Comparison of ENCODE assay signal across 28 cellular contexts in genomic region chr18:68355637-68356036, GRCh38.
"Had no signal": no experiment of that assay in that cellular context is flagged by ENCODE, and none has a peak within 500 bp of the region (broad histone marks: within the 10 kb centered on the region; RNA-seq: fewer than 3 reads in every experiment).

No MANE protein-coding gene starts in this region.

- H3K36me3 ChIP-seq: brain microvascular endothelial cell, esophagus muscularis mucosa, gastrocnemius medialis, heart right ventricle, WERI-Rb-1 had no signal

- ATAC-seq: activated CD4-positive, CD25-positive, alpha-beta regulatory T cell treated with anti-CD3 and anti-CD28 coated beads, Interleukin-2, amount 50 U/mL, for 24 hours; activated CD8-positive, alpha-beta T cell treated with anti-CD3 and anti-CD28 coated beads for 36 hours; activated T-cell treated with anti-CD3 and anti-CD28 coated beads, Interleukin-2, amount 50 U/mL, for 4 hours; activated T-helper 17 cell treated with anti-CD3 and anti-CD28 coated beads, Interleukin-2, amount 50 U/mL, for 72 hours; effector memory CD8-positive, alpha-beta T cell; foreskin keratinocyte; gastrocnemius medialis; heart right ventricle had no signal

- H3K27ac ChIP-seq: brain microvascular endothelial cell, esophagus muscularis mucosa, foreskin keratinocyte, gastrocnemius medialis, heart right ventricle, WERI-Rb-1 had no signal

- H3K27me3 ChIP-seq: brain microvascular endothelial cell, foreskin keratinocyte, gastrocnemius medialis, heart right ventricle had no signal

- H3K9me3 ChIP-seq: gastrocnemius medialis had no signal

- H3K4me3 ChIP-seq: esophagus muscularis mucosa, gastrocnemius medialis, heart right ventricle had no signal

- H3K4me1 ChIP-seq: esophagus muscularis mucosa, foreskin keratinocyte, gastrocnemius medialis, heart right ventricle had no signal

- DNase-seq: activated B cell treated with CpG ODN at 0.5 μM for 24 hours; activated CD4-positive, alpha-beta T cell treated with anti-CD3 and anti-CD28 coated beads for 48 hours; activated CD4-positive, alpha-beta T cell treated with anti-CD3 and anti-CD28 coated beads, Interleukin-2, amount 50 U/mL, for 1 hour; activated CD4-positive, alpha-beta T cell treated with anti-CD3 and anti-CD28 coated beads, Interleukin-2, amount 50 U/mL, for 48 hours; activated CD8-positive, alpha-beta memory T cell treated with anti-CD3 and anti-CD28 coated beads for 24 hours; activated CD8-positive, alpha-beta T cell treated with anti-CD3 and anti-CD28 coated beads for 36 hours; activated effector memory CD4-positive, alpha-beta T cell treated with Interleukin-2 at 50 U/mL for 16 hours; activated gamma-delta T cell treated with Interleukin-2 at 50 U/mL for 16 hours; activated naive CD4-positive, alpha-beta T cell treated with anti-CD3 and anti-CD28 coated beads, Interleukin-2, amount 50 U/mL, for 16 hours; activated naive CD4-positive, alpha-beta T cell treated with Interleukin-2 at 50 U/mL for 16 hours; activated T-cell treated with anti-CD3 and anti-CD28 coated beads, Interleukin-2, amount 50 U/mL, for 4 hours; amniotic stem cell; anterior cingulate cortex; brain microvascular endothelial cell; cortex of kidney; dermis blood vessel endothelial cell; effector CD4-positive, alpha-beta T cell; effector memory CD8-positive, alpha-beta T cell; erythroblast; foreskin keratinocyte; gastrocnemius medialis; glutamatergic neuron; heart right ventricle; T-helper 2 cell; WERI-Rb-1 had no signal
